In genomic region chr1:160720366-160720765, GRCh38 we compare ENCODE assay signal across 2 cellular contexts.
A peak's percentile ranks its signal among the peaks of the same experiment; 100 is the strongest.
TF ChIP-seq lines count a peak whose summit lies in the region.

No MANE protein-coding gene starts in this region.

TF ChIP-seq in GM12891, 5 proteins besides CTCF, POLR2A, EP300 and RAD21:
- no peak for TF ChIP-seq POU2F2 (IDR thresholded peaks at IDR 0.05; ENCODE audit: low read depth, low read length)
- TF ChIP-seq PAX5 (IDR thresholded peaks at IDR 0.05; ENCODE audit: insufficient read depth, low read length, severe bottlenecking), result no peak
- TF ChIP-seq TAF1 (IDR thresholded peaks at IDR 0.05; ENCODE audit: low read depth, low read length), result no peak
- TF ChIP-seq SPI1 (IDR thresholded peaks at IDR 0.05; ENCODE audit: low read depth, low read length), result no peak
- TF ChIP-seq POLR2AphosphoS5 (IDR thresholded peaks at IDR 0.05; ENCODE audit: low read depth, low read length), result no peak

TF ChIP-seq in K562, 482 proteins besides CTCF, POLR2A, EP300 and RAD21:
- TF ChIP-seq MBD2 (IDR thresholded peaks at IDR 0.05; ENCODE audit: borderline replicate concordance, low read depth) (no peak), HMBOX1 (IDR thresholded peaks at IDR 0.05) (0 out of 2 replicates have a peak, but pooled peaks have one; percentile 21)
